1 cellular context compared by ENCODE assay signal in the genomic region with DNA sequence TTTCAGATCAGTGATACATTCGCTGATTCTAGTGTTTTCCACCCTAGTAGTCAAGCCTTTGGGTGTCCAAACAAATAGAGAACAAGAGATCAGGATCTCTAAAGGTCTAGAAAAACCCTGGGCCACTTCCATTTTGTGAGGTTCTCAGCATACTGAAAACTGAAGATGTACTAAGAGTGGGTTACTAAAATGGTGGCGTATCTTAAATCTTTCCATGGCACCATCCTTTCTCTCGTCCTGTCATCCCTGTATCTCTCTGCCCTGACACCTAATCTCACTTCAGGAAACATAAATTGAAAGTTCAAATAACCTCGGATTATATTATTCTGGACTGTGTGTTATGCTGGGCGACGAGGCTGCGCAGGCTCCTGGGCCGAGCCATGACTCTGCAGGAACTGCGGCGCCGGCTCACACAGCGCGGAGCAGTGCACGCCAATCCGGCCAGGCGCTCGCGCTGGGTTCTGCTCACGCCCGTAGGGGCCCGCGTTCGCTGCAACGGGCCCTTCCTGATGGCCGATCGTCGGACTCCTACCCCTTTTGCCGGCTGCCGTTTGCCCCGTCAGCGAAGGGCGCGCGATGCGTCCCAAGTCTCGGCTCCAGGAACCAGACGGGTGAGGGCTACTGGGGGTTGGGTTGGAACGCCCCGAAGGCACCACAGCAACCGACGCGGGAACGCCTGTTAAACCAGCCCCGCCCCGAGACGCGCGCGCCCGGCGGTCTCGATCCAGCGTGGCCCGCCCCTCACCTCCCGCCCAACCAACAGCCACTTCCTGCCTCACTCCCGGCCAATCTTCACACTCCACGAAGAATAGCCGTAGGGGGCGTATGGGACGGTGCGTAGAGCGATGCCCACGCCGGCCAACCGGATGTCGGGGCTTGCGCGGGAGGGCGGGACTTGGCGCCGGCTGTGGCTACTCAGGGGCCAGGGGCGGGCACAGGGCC.
TF ChIP-seq lines count a peak whose summit lies in the region.

No MANE protein-coding gene starts in this region.

TF ChIP-seq in HepG2, 621 proteins besides CTCF, POLR2A, EP300 and RAD21 (continued from another document and continues in another):
- TF ChIP-seq, protein P1, sequence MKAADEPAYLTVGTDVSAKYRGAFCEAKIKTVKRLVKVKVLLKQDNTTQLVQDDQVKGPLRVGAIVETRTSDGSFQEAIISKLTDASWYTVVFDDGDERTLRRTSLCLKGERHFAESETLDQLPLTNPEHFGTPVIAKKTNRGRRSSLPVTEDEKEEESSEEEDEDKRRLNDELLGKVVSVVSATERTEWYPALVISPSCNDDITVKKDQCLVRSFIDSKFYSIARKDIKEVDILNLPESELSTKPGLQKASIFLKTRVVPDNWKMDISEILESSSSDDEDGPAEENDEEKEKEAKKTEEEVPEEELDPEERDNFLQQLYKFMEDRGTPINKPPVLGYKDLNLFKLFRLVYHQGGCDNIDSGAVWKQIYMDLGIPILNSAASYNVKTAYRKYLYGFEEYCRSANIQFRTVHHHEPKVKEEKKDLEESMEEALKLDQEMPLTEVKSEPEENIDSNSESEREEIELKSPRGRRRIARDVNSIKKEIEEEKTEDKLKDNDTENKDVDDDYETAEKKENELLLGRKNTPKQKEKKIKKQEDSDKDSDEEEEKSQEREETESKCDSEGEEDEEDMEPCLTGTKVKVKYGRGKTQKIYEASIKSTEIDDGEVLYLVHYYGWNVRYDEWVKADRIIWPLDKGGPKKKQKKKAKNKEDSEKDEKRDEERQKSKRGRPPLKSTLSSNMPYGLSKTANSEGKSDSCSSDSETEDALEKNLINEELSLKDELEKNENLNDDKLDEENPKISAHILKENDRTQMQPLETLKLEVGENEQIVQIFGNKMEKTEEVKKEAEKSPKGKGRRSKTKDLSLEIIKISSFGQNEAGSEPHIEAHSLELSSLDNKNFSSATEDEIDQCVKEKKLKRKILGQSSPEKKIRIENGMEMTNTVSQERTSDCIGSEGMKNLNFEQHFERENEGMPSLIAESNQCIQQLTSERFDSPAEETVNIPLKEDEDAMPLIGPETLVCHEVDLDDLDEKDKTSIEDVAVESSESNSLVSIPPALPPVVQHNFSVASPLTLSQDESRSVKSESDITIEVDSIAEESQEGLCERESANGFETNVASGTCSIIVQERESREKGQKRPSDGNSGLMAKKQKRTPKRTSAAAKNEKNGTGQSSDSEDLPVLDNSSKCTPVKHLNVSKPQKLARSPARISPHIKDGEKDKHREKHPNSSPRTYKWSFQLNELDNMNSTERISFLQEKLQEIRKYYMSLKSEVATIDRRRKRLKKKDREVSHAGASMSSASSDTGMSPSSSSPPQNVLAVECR (CRISPR knock-in tag; IDR thresholded peaks at IDR 0.05; ENCODE audit: borderline replicate concordance), result peak; percentile 87
- TF ChIP-seq REL (CRISPR knock-in tag; conservative IDR thresholded peaks at IDR 0.05), result peak; percentile 91
- no peak for TF ChIP-seq ZNF160 (CRISPR knock-in tag; IDR thresholded peaks at IDR 0.05)
- no peak; the same call in 1 of the 2 replicates for TF ChIP-seq ZNF460 (CRISPR knock-in tag; IDR thresholded peaks at IDR 0.05; ENCODE audit: borderline replicate concordance)
- TF ChIP-seq, protein P2, sequence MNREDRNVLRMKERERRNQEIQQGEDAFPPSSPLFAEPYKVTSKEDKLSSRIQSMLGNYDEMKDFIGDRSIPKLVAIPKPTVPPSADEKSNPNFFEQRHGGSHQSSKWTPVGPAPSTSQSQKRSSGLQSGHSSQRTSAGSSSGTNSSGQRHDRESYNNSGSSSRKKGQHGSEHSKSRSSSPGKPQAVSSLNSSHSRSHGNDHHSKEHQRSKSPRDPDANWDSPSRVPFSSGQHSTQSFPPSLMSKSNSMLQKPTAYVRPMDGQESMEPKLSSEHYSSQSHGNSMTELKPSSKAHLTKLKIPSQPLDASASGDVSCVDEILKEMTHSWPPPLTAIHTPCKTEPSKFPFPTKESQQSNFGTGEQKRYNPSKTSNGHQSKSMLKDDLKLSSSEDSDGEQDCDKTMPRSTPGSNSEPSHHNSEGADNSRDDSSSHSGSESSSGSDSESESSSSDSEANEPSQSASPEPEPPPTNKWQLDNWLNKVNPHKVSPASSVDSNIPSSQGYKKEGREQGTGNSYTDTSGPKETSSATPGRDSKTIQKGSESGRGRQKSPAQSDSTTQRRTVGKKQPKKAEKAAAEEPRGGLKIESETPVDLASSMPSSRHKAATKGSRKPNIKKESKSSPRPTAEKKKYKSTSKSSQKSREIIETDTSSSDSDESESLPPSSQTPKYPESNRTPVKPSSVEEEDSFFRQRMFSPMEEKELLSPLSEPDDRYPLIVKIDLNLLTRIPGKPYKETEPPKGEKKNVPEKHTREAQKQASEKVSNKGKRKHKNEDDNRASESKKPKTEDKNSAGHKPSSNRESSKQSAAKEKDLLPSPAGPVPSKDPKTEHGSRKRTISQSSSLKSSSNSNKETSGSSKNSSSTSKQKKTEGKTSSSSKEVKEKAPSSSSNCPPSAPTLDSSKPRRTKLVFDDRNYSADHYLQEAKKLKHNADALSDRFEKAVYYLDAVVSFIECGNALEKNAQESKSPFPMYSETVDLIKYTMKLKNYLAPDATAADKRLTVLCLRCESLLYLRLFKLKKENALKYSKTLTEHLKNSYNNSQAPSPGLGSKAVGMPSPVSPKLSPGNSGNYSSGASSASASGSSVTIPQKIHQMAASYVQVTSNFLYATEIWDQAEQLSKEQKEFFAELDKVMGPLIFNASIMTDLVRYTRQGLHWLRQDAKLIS (CRISPR knock-in tag; IDR thresholded peaks at IDR 0.05), result no peak
- TF ChIP-seq, protein P3, sequence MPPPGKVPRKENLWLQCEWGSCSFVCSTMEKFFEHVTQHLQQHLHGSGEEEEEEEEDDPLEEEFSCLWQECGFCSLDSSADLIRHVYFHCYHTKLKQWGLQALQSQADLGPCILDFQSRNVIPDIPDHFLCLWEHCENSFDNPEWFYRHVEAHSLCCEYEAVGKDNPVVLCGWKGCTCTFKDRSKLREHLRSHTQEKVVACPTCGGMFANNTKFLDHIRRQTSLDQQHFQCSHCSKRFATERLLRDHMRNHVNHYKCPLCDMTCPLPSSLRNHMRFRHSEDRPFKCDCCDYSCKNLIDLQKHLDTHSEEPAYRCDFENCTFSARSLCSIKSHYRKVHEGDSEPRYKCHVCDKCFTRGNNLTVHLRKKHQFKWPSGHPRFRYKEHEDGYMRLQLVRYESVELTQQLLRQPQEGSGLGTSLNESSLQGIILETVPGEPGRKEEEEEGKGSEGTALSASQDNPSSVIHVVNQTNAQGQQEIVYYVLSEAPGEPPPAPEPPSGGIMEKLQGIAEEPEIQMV (CRISPR knock-in tag; IDR thresholded peaks at IDR 0.05; ENCODE audit: low read depth), result no peak
- TF ChIP-seq, protein P4, sequence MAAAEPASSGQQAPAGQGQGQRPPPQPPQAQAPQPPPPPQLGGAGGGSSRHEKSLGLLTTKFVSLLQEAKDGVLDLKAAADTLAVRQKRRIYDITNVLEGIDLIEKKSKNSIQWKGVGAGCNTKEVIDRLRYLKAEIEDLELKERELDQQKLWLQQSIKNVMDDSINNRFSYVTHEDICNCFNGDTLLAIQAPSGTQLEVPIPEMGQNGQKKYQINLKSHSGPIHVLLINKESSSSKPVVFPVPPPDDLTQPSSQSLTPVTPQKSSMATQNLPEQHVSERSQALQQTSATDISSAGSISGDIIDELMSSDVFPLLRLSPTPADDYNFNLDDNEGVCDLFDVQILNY (CRISPR knock-in tag; conservative IDR thresholded peaks at IDR 0.05), result no peak; the same call in 1 of the 2 replicates
- TF ChIP-seq, protein P5, sequence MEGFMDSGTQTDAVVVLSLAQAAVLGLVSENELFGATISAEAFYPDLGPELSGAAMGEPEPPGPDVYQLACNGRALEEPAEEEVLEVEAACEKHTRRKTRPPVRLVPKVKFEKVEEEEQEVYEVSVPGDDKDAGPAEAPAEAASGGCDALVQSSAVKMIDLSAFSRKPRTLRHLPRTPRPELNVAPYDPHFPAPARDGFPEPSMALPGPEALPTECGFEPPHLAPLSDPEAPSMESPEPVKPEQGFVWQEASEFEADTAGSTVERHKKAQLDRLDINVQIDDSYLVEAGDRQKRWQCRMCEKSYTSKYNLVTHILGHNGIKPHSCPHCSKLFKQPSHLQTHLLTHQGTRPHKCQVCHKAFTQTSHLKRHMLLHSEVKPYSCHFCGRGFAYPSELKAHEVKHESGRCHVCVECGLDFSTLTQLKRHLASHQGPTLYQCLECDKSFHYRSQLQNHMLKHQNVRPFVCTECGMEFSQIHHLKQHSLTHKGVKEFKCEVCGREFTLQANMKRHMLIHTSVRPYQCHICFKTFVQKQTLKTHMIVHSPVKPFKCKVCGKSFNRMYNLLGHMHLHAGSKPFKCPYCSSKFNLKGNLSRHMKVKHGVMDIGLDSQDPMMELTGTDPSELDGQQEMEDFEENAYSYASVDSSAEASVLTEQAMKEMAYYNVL (CRISPR knock-in tag; IDR thresholded peaks at IDR 0.05; ENCODE audit: borderline replicate concordance), result no peak
- TF ChIP-seq, protein P6, sequence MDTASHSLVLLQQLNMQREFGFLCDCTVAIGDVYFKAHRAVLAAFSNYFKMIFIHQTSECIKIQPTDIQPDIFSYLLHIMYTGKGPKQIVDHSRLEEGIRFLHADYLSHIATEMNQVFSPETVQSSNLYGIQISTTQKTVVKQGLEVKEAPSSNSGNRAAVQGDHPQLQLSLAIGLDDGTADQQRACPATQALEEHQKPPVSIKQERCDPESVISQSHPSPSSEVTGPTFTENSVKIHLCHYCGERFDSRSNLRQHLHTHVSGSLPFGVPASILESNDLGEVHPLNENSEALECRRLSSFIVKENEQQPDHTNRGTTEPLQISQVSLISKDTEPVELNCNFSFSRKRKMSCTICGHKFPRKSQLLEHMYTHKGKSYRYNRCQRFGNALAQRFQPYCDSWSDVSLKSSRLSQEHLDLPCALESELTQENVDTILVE (CRISPR knock-in tag; IDR thresholded peaks at IDR 0.05), result peak; percentile 37; the same call in 1 of the 2 replicates
- TF ChIP-seq, protein P7, sequence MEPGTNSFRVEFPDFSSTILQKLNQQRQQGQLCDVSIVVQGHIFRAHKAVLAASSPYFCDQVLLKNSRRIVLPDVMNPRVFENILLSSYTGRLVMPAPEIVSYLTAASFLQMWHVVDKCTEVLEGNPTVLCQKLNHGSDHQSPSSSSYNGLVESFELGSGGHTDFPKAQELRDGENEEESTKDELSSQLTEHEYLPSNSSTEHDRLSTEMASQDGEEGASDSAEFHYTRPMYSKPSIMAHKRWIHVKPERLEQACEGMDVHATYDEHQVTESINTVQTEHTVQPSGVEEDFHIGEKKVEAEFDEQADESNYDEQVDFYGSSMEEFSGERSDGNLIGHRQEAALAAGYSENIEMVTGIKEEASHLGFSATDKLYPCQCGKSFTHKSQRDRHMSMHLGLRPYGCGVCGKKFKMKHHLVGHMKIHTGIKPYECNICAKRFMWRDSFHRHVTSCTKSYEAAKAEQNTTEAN (CRISPR knock-in tag; conservative IDR thresholded peaks at IDR 0.05), result 0 out of 2 replicates have a peak, but pooled peaks have one; percentile 30
- TF ChIP-seq KAT2B (IDR thresholded peaks at IDR 0.05; ENCODE audit: borderline replicate concordance, low read depth, low read length), result no peak
- TF ChIP-seq, protein P8, sequence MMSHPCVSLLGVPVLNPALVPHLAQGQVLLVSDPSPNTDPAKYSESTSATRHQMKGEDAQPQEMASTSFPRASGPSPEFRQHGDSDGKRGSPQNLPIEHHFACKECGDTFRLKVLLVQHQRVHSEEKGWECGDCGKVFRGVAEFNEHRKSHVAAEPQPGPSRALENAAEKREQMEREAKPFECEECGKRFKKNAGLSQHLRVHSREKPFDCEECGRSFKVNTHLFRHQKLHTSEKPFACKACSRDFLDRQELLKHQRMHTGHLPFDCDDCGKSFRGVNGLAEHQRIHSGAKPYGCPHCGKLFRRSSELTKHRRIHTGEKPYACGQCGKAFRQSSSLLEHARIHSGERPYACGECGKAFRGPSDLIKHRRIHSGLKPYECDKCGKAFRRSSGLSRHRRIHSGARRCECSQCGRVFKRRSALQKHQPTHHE (CRISPR knock-in tag; IDR thresholded peaks at IDR 0.05; ENCODE audit: borderline replicate concordance), result no peak
- TF ChIP-seq, protein P9, sequence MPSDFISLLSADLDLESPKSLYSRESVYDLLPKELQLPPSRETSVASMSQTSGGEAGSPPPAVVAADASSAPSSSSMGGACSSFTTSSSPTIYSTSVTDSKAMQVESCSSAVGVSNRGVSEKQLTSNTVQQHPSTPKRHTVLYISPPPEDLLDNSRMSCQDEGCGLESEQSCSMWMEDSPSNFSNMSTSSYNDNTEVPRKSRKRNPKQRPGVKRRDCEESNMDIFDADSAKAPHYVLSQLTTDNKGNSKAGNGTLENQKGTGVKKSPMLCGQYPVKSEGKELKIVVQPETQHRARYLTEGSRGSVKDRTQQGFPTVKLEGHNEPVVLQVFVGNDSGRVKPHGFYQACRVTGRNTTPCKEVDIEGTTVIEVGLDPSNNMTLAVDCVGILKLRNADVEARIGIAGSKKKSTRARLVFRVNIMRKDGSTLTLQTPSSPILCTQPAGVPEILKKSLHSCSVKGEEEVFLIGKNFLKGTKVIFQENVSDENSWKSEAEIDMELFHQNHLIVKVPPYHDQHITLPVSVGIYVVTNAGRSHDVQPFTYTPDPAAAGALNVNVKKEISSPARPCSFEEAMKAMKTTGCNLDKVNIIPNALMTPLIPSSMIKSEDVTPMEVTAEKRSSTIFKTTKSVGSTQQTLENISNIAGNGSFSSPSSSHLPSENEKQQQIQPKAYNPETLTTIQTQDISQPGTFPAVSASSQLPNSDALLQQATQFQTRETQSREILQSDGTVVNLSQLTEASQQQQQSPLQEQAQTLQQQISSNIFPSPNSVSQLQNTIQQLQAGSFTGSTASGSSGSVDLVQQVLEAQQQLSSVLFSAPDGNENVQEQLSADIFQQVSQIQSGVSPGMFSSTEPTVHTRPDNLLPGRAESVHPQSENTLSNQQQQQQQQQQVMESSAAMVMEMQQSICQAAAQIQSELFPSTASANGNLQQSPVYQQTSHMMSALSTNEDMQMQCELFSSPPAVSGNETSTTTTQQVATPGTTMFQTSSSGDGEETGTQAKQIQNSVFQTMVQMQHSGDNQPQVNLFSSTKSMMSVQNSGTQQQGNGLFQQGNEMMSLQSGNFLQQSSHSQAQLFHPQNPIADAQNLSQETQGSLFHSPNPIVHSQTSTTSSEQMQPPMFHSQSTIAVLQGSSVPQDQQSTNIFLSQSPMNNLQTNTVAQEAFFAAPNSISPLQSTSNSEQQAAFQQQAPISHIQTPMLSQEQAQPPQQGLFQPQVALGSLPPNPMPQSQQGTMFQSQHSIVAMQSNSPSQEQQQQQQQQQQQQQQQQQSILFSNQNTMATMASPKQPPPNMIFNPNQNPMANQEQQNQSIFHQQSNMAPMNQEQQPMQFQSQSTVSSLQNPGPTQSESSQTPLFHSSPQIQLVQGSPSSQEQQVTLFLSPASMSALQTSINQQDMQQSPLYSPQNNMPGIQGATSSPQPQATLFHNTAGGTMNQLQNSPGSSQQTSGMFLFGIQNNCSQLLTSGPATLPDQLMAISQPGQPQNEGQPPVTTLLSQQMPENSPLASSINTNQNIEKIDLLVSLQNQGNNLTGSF (CRISPR knock-in tag; IDR thresholded peaks at IDR 0.05), result peak; percentile 76; the same call in 1 of the 2 replicates
- TF ChIP-seq ZNF30 (CRISPR knock-in tag; IDR thresholded peaks at IDR 0.05), result no peak
- TF ChIP-seq, protein P10, sequence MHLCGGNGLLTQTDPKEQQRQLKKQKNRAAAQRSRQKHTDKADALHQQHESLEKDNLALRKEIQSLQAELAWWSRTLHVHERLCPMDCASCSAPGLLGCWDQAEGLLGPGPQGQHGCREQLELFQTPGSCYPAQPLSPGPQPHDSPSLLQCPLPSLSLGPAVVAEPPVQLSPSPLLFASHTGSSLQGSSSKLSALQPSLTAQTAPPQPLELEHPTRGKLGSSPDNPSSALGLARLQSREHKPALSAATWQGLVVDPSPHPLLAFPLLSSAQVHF (CRISPR knock-in tag; IDR thresholded peaks at IDR 0.05), result peak; percentile 65
